ENCODE assay signal across 9 cellular contexts in the genomic region with DNA sequence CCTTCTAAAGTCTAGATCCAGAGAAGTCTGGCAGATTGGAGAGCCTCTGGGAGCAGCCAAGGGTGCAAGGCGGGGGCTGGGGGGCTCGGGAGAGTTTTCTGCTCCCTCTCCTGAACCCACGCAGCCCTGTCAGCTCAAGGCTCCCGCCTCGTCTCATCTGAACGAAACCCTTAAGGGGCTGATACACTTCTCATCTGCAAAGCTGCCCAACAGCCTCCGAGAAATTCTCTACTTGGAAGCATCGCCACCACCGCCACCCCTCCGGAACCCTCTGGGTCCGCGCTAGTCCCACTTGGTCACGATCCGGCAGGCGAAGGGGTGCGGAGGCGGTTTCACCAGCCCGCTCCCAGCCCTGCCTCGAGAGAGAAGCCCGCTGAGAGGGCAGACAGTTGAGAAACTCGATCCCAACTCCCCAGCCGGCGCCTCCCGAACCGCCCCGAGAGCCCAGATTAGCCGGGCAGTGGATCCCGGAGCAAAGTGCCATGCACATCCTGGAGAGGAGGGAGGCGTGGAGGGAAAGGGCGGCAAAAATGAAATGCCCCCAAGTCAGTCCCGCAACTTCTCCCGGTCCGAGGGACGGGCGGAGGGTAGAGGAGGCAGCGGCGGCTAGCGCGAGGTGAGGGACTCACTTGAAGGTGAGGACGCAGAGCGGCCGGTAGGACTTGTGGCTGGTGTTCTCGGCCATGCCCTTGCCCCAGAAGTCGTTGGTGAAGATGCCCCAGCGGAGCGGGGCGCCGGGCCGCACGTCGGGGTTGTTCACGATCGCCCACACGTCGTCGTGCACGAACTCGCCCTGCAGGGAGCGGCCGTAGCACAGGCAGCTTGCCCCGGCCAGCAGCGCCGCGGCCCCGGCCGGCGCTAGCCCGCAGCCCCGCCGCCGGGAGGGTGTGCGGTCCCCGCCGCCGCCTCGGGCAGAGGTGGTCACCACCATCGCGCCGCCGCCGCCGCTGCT. TPM values are rescaled to one million over a fixed set of nuclear protein-coding genes. Genes with fewer than 3 reads are reported as not detected.
DNase-seq lines count a peak whose midpoint lies in the region; ATAC-seq, FAIRE-seq and TF ChIP-seq lines count a peak whose summit lies in the region.
"Had no signal": no experiment of that assay in that cellular context is flagged by ENCODE, and none has a peak within 500 bp of the region (broad histone marks: within the 10 kb centered on the region; RNA-seq: fewer than 3 reads in every experiment).

No MANE protein-coding gene starts in this region.

- H3K36me3 ChIP-seq in keratinocyte (ENCODE audit: control insufficient read depth in 2 of 2, extremely low read depth in 1 of 2, insufficient read depth in 2 of 2, low read length in 2 of 2): no peaks in the 10 kb centered on the region

- peaks cover 35% of the 10 kb centered on the region for H3K4me1 Mint-ChIP-seq in CD14-positive monocyte
- H3K4me1 Mint-ChIP-seq in brain: peaks cover 38% of the 10 kb centered on the region
- H3K4me1 Mint-ChIP-seq in stimulated activated effector memory CD8-positive, alpha-beta T cell treated with anti-CD3 and anti-CD28 coated beads, Interleukin-12 subunit alpha, Interleukin-12 subunit beta, amount 100 ng/mL, for 72 hours: no peaks in the 10 kb centered on the region
- H3K4me1 Mint-ChIP-seq in T-cell: peaks cover 0 to 7% (median 4%) of the 10 kb centered on the region in 3 donors

- peaks cover 2 to 9% of the 10 kb centered on the region in 2 donors for H3K36me3 Mint-ChIP-seq in CD14-positive monocyte
- H3K36me3 Mint-ChIP-seq in brain: peaks cover 21% of the 10 kb centered on the region
- H3K36me3 Mint-ChIP-seq in stimulated activated effector memory CD8-positive, alpha-beta T cell treated with anti-CD3 and anti-CD28 coated beads, Interleukin-12 subunit alpha, Interleukin-12 subunit beta, amount 100 ng/mL, for 72 hours: no peaks in the 10 kb centered on the region
- H3K36me3 Mint-ChIP-seq in T-cell: no peaks in the 10 kb centered on the region
- H3K36me3 Mint-ChIP-seq: IgD-negative memory B cell had no signal

- peaks cover 3% of the 10 kb centered on the region for H3K4me1 ChIP-seq in keratinocyte (ENCODE audit: control insufficient read depth, extremely low read depth, insufficient read depth, low read length)

- no peak for DNase-seq in CD14-positive monocyte (ENCODE audit: low spot score)
- DNase-seq in NCI-H1092 treated with DMSO at 0.1 percent for 48 hours (lab: John Stamatoyannopoulos, UW): peak; percentile 75
- no peak for DNase-seq in keratinocyte (ENCODE audit: low read depth, low spot score)
- no peak for DNase-seq in stimulated activated effector memory CD8-positive, alpha-beta T cell treated with anti-CD3 and anti-CD28 coated beads, Interleukin-12 subunit alpha, Interleukin-12 subunit beta, amount 100 ng/mL, for 72 hours (ENCODE audit: low spot score in 2 of 2)
- no peak for DNase-seq in T-cell
- no peak for DNase-seq in NCI-H1048 (lab: John Stamatoyannopoulos, UW)

- CTCF ChIA-PET in T-cell (lab: Charles Lee): no interaction called here

- H3K79me2 ChIP-seq in keratinocyte (ENCODE audit: control insufficient read depth, insufficient read depth, low read length): no peaks in the 10 kb centered on the region

- intact Hi-C loops in CD14-positive monocyte (cut with micrococcal nuclease): loop anchor here in 1 of 2 donors (10.0 kb wide), 1 partner anchor 98 kb away; no protein-coding TSS in a partner anchor

- peak overlapping the region; percentile 85 for H3K4me2 ChIP-seq in keratinocyte (ENCODE audit: control insufficient read depth, extremely low read depth, insufficient read depth, low read depth, low read length)

- TF ChIP-seq CTCF in CD14-positive monocyte (IDR thresholded peaks at IDR 0.05) (no peak), brain (conservative IDR thresholded peaks at IDR 0.05) (no peak), keratinocyte (optimal IDR thresholded peaks at IDR 0.05 in 1 of 3, IDR thresholded peaks at IDR 0.05 in 1 of 3, conservative IDR thresholded peaks at IDR 0.05 in 1 of 3; ENCODE audit: extremely low read depth in 1 of 3, insufficient read depth in 2 of 3, low read length in 3 of 3) (peak in 1 of 3 experiments; percentile 7)

- peaks cover 25 to 51% (median 34%) of the 10 kb centered on the region in 3 donors for H3K27me3 Mint-ChIP-seq in CD14-positive monocyte (ENCODE audit: low read depth in 3 of 3)
- H3K27me3 Mint-ChIP-seq in brain: peaks cover 10% of the 10 kb centered on the region
- peaks cover 33 to 41% of the 10 kb centered on the region in 2 donors for H3K27me3 Mint-ChIP-seq in T-cell

- H3K4me3 Mint-ChIP-seq in CD14-positive monocyte (peak overlapping the region; percentile 87 to 95), brain (peak overlapping the region; percentile 91 to 96 (median 94)), T-cell (peak overlapping the region in 1 of 3 donors; percentile 29)
- H3K4me3 Mint-ChIP-seq in stimulated activated effector memory CD8-positive, alpha-beta T cell treated with anti-CD3 and anti-CD28 coated beads, Interleukin-12 subunit alpha, Interleukin-12 subunit beta, amount 100 ng/mL, for 72 hours: no peak overlapping the region

- peak overlapping the region; percentile 33 for H2AFZ ChIP-seq in keratinocyte (ENCODE audit: control insufficient read depth, low read length)

- ATAC-seq in GM21390 (IDR thresholded peaks at IDR 0.05; ENCODE audit: unreplicated experiment) (peak; percentile 9), T-cell (replicated peaks in 1 of 4) (no peak)
- ATAC-seq in stimulated activated effector memory CD8-positive, alpha-beta T cell treated with anti-CD3 and anti-CD28 coated beads, Interleukin-12 subunit alpha, Interleukin-12 subunit beta, amount 100 ng/mL, for 72 hours: peak; percentile 8

- H3K27ac Mint-ChIP-seq in CD14-positive monocyte (peak overlapping the region in 6 of 7 donors; percentile 87 to 95 (median 90)), brain (peak overlapping the region; percentile 48 to 95 (median 94)), T-cell (no peak overlapping the region)
- no peak overlapping the region for H3K27ac Mint-ChIP-seq in stimulated activated effector memory CD8-positive, alpha-beta T cell treated with anti-CD3 and anti-CD28 coated beads, Interleukin-12 subunit alpha, Interleukin-12 subunit beta, amount 100 ng/mL, for 72 hours
- H3K27ac Mint-ChIP-seq: IgD-negative memory B cell had no signal

- H3K9me1 ChIP-seq in keratinocyte (ENCODE audit: control insufficient read depth, extremely low read depth, insufficient read depth, low read length): no peaks in the 10 kb centered on the region

- dilution Hi-C loops in keratinocyte (cut with MboI; ENCODE audit: extremely low pct_ligation_motif_present, low sequenced_read_pairs): no loop called here

- no peaks in the 10 kb centered on the region for H3K9me3 ChIP-seq in keratinocyte (ENCODE audit: control insufficient read depth, low read depth, low read length)

- peaks cover 22% of the 10 kb centered on the region for H3K27me3 ChIP-seq in keratinocyte (ENCODE audit: control insufficient read depth, extremely low read depth, insufficient read depth, low read length)

- POLR2A ChIA-PET in T-cell (lab: Charles Lee): no interaction called here

- H3K9me3 Mint-ChIP-seq in CD14-positive monocyte (peaks cover 0 to 28% (median 2%) of the 10 kb centered on the region in 7 donors), brain (peaks cover 4 to 15% (median 9%) of the 10 kb centered on the region in 5 experiments), T-cell (peaks cover 0 to 8% (median 0%) of the 10 kb centered on the region in 3 donors)
- H3K9me3 Mint-ChIP-seq in stimulated activated effector memory CD8-positive, alpha-beta T cell treated with anti-CD3 and anti-CD28 coated beads, Interleukin-12 subunit alpha, Interleukin-12 subunit beta, amount 100 ng/mL, for 72 hours: peaks cover 7% of the 10 kb centered on the region

- H3K4me3 ChIP-seq in keratinocyte (ENCODE audit: control insufficient read depth in 2 of 3, extremely low read depth in 1 of 3, insufficient read depth in 2 of 3, low read depth in 1 of 3, low read length in 3 of 3): peak overlapping the region; percentile 54 to 72 (median 55)

- no peak for FAIRE-seq in keratinocyte (lab: Jason Lieb, UNC)

- peak overlapping the region; percentile 50 for H3K9ac ChIP-seq in keratinocyte (ENCODE audit: control insufficient read depth, extremely low read depth, insufficient read depth, low read length)

- no peaks in the 10 kb centered on the region for H4K20me1 ChIP-seq in keratinocyte (ENCODE audit: control insufficient read depth, extremely low read depth, insufficient read depth, low read length)

- H3K27ac ChIP-seq in keratinocyte (ENCODE audit: control insufficient read depth, insufficient read depth, low read length): peak overlapping the region; percentile 14

RNA-seq across cellular contexts. Expression of gene TMTC1, which starts 0.6 kb away (rescaled TPM):
- polyA plus RNA-seq in CD14-positive monocyte (1 to 10 TPM in 1 of 2 donors, under 1 TPM in 1; 0.57 to 5.6 TPM), brain (ENCODE audit: insufficient read depth, low read depth, low replicate concordance) (5.4 TPM), keratinocyte (2.0 to 10.2 TPM (median 3.7 TPM) in 3 replicates)
- 3.0 TPM for polyA plus RNA-seq in keratinocyte (2011; ENCODE audit: low read depth)
- polyA plus RNA-seq in keratinocyte (2011; cell fraction: cytosol; rRNA removed): 4.3 and 5.9 TPM in 2 replicates
- polyA plus RNA-seq in keratinocyte (2011; cell fraction: nucleus; rRNA removed): 8.0 and 8.2 TPM in 2 replicates
- polyA plus RNA-seq in keratinocyte (2012; ENCODE audit: low replicate concordance): 1.6 TPM in 2 replicates
- 2.3 to 26.2 TPM (median 8.7 TPM) in 3 replicates for polyA minus RNA-seq in keratinocyte
- polyA minus RNA-seq in keratinocyte (2011; cell fraction: cytosol; rRNA and poly(A)+ RNA removed): 9.0 TPM
- polyA minus RNA-seq in keratinocyte (2011; cell fraction: nucleus; rRNA and poly(A)+ RNA removed): 15.1 and 26.4 TPM in 2 replicates
- total RNA-seq in T-cell: under 1 TPM in 4 of 5 donors, not detected in 1; 0.10 to 0.44 (median 0.29) TPM
- polyA plus RNA-seq: IgD-negative memory B cell had no signal

Comparison
In these comparisons a context has a peak if more than half of its experiments do, and no peak if none do; other contexts are left out.
1. H3K27ac Mint-ChIP-seq: peak in CD14-positive monocyte (6 of 7) and brain (5 of 5); none in stimulated activated effector memory CD8-positive, alpha-beta T cell treated with anti-CD3 and anti-CD28 coated beads, Interleukin-12 subunit alpha, Interleukin-12 subunit beta, amount 100 ng/mL, for 72 hours (single experiment) and T-cell (0 of 2).
2. ATAC-seq: peak in GM21390 (single experiment) and stimulated activated effector memory CD8-positive, alpha-beta T cell treated with anti-CD3 and anti-CD28 coated beads, Interleukin-12 subunit alpha, Interleukin-12 subunit beta, amount 100 ng/mL, for 72 hours (single experiment); none in T-cell (0 of 4).